8 cellular contexts compared by ENCODE assay signal in genomic region chr10:72274730-72275350, GRCh38. TPM values are rescaled to one million over a fixed set of nuclear protein-coding genes. Genes with fewer than 3 reads are reported as not detected.
A peak's percentile ranks its signal among the peaks of the same experiment; 100 is the strongest.
DNase-seq lines count a peak whose midpoint lies in the region; ATAC-seq and TF ChIP-seq lines count a peak whose summit lies in the region.

No MANE protein-coding gene starts in this region.

- peak; percentile 45 to 72 (median 62) for TF ChIP-seq CTCF in right lobe of liver (IDR thresholded peaks at IDR 0.05)

- POLR2A ChIA-PET in activated CD4-positive, alpha-beta T cell treated with anti-CD3 and anti-CD28 coated beads for 36 hours (lab: Charles Lee) = interaction anchor here (0.9 to 6.1 kb wide), 14 partner anchors 8 to 62 kb away, joined by 3 to 137 read pairs (median 6); no protein-coding TSS in a partner anchor

- peak overlapping the region; percentile 95 for H3K4me3 Mint-ChIP-seq in activated CD4-positive, alpha-beta T cell treated with anti-CD3 and anti-CD28 coated beads for 36 hours

- peak overlapping the region; percentile 94 to 99 (median 99) for H3K27ac ChIP-seq in right lobe of liver

- peak overlapping the region; percentile 81 to 93 (median 89) for H3K4me3 ChIP-seq in right lobe of liver

- CTCF ChIA-PET in activated CD4-positive, alpha-beta T cell treated with anti-CD3 and anti-CD28 coated beads for 36 hours (lab: Charles Lee) = interaction anchor here (0.6 to 2.8 kb wide), 31 partner anchors 9 to 226 kb away, joined by 3 to 32 read pairs (median 5); partner anchors contain the start of gene ASCC1

- intact Hi-C loops in activated CD4-positive, alpha-beta T cell treated with anti-CD3 and anti-CD28 coated beads for 36 hours (cut with DNase I, micrococcal nuclease) = loop anchor here in 1 of 2 experiments (2.0 kb wide), 1 partner anchor 60 kb away; no protein-coding TSS in a partner anchor
- intact Hi-C loops in right lobe of liver (cut with DNase I) = loop anchor here (5.0 kb wide), 2 partner anchors 42 to 47 kb away; no protein-coding TSS in a partner anchor

- peak; percentile 77 for DNase-seq in ELF-1 (ENCODE audit: low read depth, low spot score)
- peak; percentile 33 for DNase-seq in LoVo (ENCODE audit: low spot score)
- DNase-seq in activated CD4-positive, alpha-beta T cell treated with anti-CD3 and anti-CD28 coated beads for 36 hours = peak; percentile 82
- DNase-seq in dedifferentiated amniotic fluid mesenchymal stem cell (ENCODE audit: extremely low spot score) = peak; percentile 41
- peak; percentile 81 to 86 (median 83) for DNase-seq in right lobe of liver
- DNase-seq in stimulated activated CD4-positive, alpha-beta T cell treated with anti-CD3 and anti-CD28 coated beads, TNF-alpha, amount 100 ng/mL, for 4 hours (ENCODE audit: low read depth in 3 of 3) = peak in 2 of 3 experiments; percentile 56 to 69

- WGBS in right lobe of liver (ENCODE audit: insufficient coverage, low coverage, low lambda C conversion rate, missing lambda C conversion rate) = 14% methylated on average over 11 of the region's 26 CpGs

- H3K36me3 ChIP-seq in right lobe of liver = peaks cover 0 to 8% (median 2%) of the 10 kb centered on the region in 4 donors

- H3K27me3 Mint-ChIP-seq in activated CD4-positive, alpha-beta T cell treated with anti-CD3 and anti-CD28 coated beads for 36 hours = no peaks in the 10 kb centered on the region

- H3K9me3 ChIP-seq in right lobe of liver = no peaks in the 10 kb centered on the region

- no peak for TF ChIP-seq POLR2A in right lobe of liver (IDR thresholded peaks at IDR 0.05)

- no peaks in the 10 kb centered on the region for H3K9me3 Mint-ChIP-seq in activated CD4-positive, alpha-beta T cell treated with anti-CD3 and anti-CD28 coated beads for 36 hours (ENCODE audit: low read depth)

- peaks cover 0 to 19% (median 4%) of the 10 kb centered on the region in 4 donors for H3K4me1 ChIP-seq in right lobe of liver

- peak overlapping the region; percentile 99 for H3K27ac Mint-ChIP-seq in activated CD4-positive, alpha-beta T cell treated with anti-CD3 and anti-CD28 coated beads for 36 hours

- H3K4me1 Mint-ChIP-seq in activated CD4-positive, alpha-beta T cell treated with anti-CD3 and anti-CD28 coated beads for 36 hours = peaks cover 45% of the 10 kb centered on the region

- ATAC-seq in activated CD4-positive, alpha-beta T cell treated with anti-CD3 and anti-CD28 coated beads for 36 hours = peak; percentile 3
- ATAC-seq in right lobe of liver (peak; percentile 10 to 23 (median 12)), GM21529 (IDR thresholded peaks at IDR 0.05; ENCODE audit: unreplicated experiment) (no peak), HG03565 (IDR thresholded peaks at IDR 0.05; ENCODE audit: unreplicated experiment) (no peak)

- peaks cover 39% of the 10 kb centered on the region for H3K36me3 Mint-ChIP-seq in activated CD4-positive, alpha-beta T cell treated with anti-CD3 and anti-CD28 coated beads for 36 hours (ENCODE audit: low read depth)

- H3K27me3 ChIP-seq in right lobe of liver = no peaks in the 10 kb centered on the region

RNA-seq across cellular contexts. Expression of gene DDIT4, which starts 1.1 kb away (rescaled TPM):
- total RNA-seq in activated CD4-positive, alpha-beta T cell treated with anti-CD3 and anti-CD28 coated beads for 36 hours = 1,000 to 10,000 TPM in 1 of 2 experiments, 100 to 1,000 TPM in 1; 750 to 1,039 TPM
- total RNA-seq in right lobe of liver = 100 to 1,000 TPM in 4 of 6 experiments, 10 to 100 TPM in 2; 51.7 to 180 (median 143) TPM

RNA-seq across cellular contexts. Expression of gene ASCC1, which starts 58.8 kb away (rescaled TPM):
- 10 to 100 TPM; 67.8 to 68.9 TPM for total RNA-seq in activated CD4-positive, alpha-beta T cell treated with anti-CD3 and anti-CD28 coated beads for 36 hours
- total RNA-seq in right lobe of liver = 10 to 100 TPM; 12.0 to 26.5 (median 14.5) TPM

RNA-seq across cellular contexts. Expression of gene ANAPC16, which starts 59.0 kb away (rescaled TPM):
- 100 to 1,000 TPM in 1 of 2 experiments, 10 to 100 TPM in 1; 90.2 to 123 TPM for total RNA-seq in activated CD4-positive, alpha-beta T cell treated with anti-CD3 and anti-CD28 coated beads for 36 hours
- 10 to 100 TPM; 38.6 to 79.2 (median 51.3) TPM for total RNA-seq in right lobe of liver

Comparison
In these comparisons a context has a peak if more than half of its experiments do, and no peak if none do; other contexts are left out.
1. DNase-seq: peak in every context shown above with its lines; median percentile 83 in right lobe of liver; 82 in activated CD4-positive, alpha-beta T cell treated with anti-CD3 and anti-CD28 coated beads for 36 hours; 77 in ELF-1; 62 in stimulated activated CD4-positive, alpha-beta T cell treated with anti-CD3 and anti-CD28 coated beads, TNF-alpha, amount 100 ng/mL, for 4 hours; 41 in dedifferentiated amniotic fluid mesenchymal stem cell; 33 in LoVo.
2. ATAC-seq: peak in activated CD4-positive, alpha-beta T cell treated with anti-CD3 and anti-CD28 coated beads for 36 hours (single experiment) and right lobe of liver (4 of 4); none in GM21529 (single experiment) and HG03565 (single experiment).
3. RNA of gene DDIT4, which starts 1.1 kb away (total RNA-seq): 750 to 1,039 TPM in activated CD4-positive, alpha-beta T cell treated with anti-CD3 and anti-CD28 coated beads for 36 hours; 51.7 to 180 TPM in right lobe of liver; every median in the first group is over 4 times any median in the second.